21 cellular contexts compared by ENCODE assay signal in genomic region chr15:63283126-63283525, GRCh38. TPM values are rescaled to one million over a fixed set of nuclear protein-coding genes. Genes with fewer than 3 reads are reported as not detected.
DNase-seq lines count a peak whose midpoint lies in the region; ATAC-seq, FAIRE-seq and TF ChIP-seq lines count a peak whose summit lies in the region.
"Had no signal": no experiment of that assay in that cellular context is flagged by ENCODE, and none has a peak within 500 bp of the region (broad histone marks: within the 10 kb centered on the region; RNA-seq: fewer than 3 reads in every experiment).

No MANE protein-coding gene starts in this region.

- no peak for FAIRE-seq in GM12892 (lab: Jason Lieb, UNC)
- FAIRE-seq: A204.1 had no signal

- H3K4me3 ChIP-seq in right atrium auricular region (no peak overlapping the region), right lobe of liver (no peak overlapping the region)
- H3K4me3 ChIP-seq: HAP-1 had no signal

- 54 to 87% (median 71%) methylated on average over 9 of the region's 9 CpGs for WGBS in adipose tissue, 3 donors
- WGBS in right lobe of liver (ENCODE audit: insufficient coverage, low coverage, low lambda C conversion rate, missing lambda C conversion rate) = 71% methylated on average over 8 of the region's 9 CpGs

- H3K27ac ChIP-seq in right atrium auricular region = no peak overlapping the region
- peak overlapping the region; percentile 66 for H3K27ac ChIP-seq in adipose tissue (ENCODE audit: low read depth, low read length)
- no peak overlapping the region for H3K27ac ChIP-seq in right lobe of liver

- peaks cover 0 to 4% of the 10 kb centered on the region in 2 donors for H3K4me1 ChIP-seq in right atrium auricular region
- H3K4me1 ChIP-seq in right lobe of liver = peaks cover 0 to 4% (median 0%) of the 10 kb centered on the region in 4 donors
- H3K4me1 ChIP-seq: BE2C, HAP-1 had no signal

- TF ChIP-seq POLR2A in right lobe of liver (IDR thresholded peaks at IDR 0.05) = no peak
- no peak for TF ChIP-seq POLR2A in GM12892 (IDR thresholded peaks at IDR 0.05; ENCODE audit: low read depth, low read length)

- peak; percentile 86 for DNase-seq in Right ventricle myocardium inferior (ENCODE audit: missing footprints)
- no peak for DNase-seq in right atrium auricular region (ENCODE audit: low spot score)
- peak; percentile 32 to 66 (median 55) for DNase-seq in right lobe of liver
- no peak for DNase-seq in GM12892 (ENCODE audit: insufficient read length)
- DNase-seq: activated CD4-positive, alpha-beta T cell treated with anti-CD3 and anti-CD28 coated beads, Interleukin-2, amount 50 U/mL, for 4 hours; activated CD8-positive, alpha-beta memory T cell treated with anti-CD3 and anti-CD28 coated beads, Interleukin-2, amount 50 U/mL, for 4 hours; BE2C; foreskin fibroblast; immature natural killer cell; KG1; NCI-H1048; NCI-H187 treated with DMSO at 0.1 percent for 48 hours; NCI-H226; stimulated activated CD4-positive, alpha-beta T cell treated with anti-CD3 and anti-CD28 coated beads, Interleukin-4, amount 100 ng/mL, for 24 hours; stimulated activated naive CD8-positive, alpha-beta T cell treated with anti-CD3 and anti-CD28 coated beads, Interleukin-15, Interleukin-2, amounts not matched to agents 100 U/mL and 50 U/mL, for 24 hours had no signal

- intact Hi-C loops in Right ventricle myocardium inferior (cut with DNase I) = no loop called here
- intact Hi-C loops in right lobe of liver (cut with DNase I) = no loop called here

- no peak for TF ChIP-seq CTCF in right atrium auricular region (IDR thresholded peaks at IDR 0.05)
- TF ChIP-seq CTCF in right lobe of liver (IDR thresholded peaks at IDR 0.05) = no peak

- H3K9me3 ChIP-seq in right atrium auricular region (no peaks in the 10 kb centered on the region), right lobe of liver (no peaks in the 10 kb centered on the region)
- H3K9me3 ChIP-seq: BE2C, HAP-1 had no signal

- H3K27me3 ChIP-seq in right atrium auricular region (no peaks in the 10 kb centered on the region), right lobe of liver (no peaks in the 10 kb centered on the region)
- H3K27me3 ChIP-seq: BE2C had no signal

- H3K36me3 ChIP-seq in right atrium auricular region (peaks cover 5% of the 10 kb centered on the region), right lobe of liver (no peaks in the 10 kb centered on the region)
- H3K36me3 ChIP-seq: BE2C had no signal

- ATAC-seq in Right ventricle myocardium inferior (no peak), right lobe of liver (peak; percentile 41 to 68 (median 51)), GM21423 (IDR thresholded peaks at IDR 0.05; ENCODE audit: unreplicated experiment) (no peak), GM19324 (IDR thresholded peaks at IDR 0.05; ENCODE audit: low FRiP score, unreplicated experiment) (no peak), GM18517 (IDR thresholded peaks at IDR 0.05; ENCODE audit: unreplicated experiment) (no peak)
- ATAC-seq: stimulated activated naive CD8-positive, alpha-beta T cell treated with anti-CD3 and anti-CD28 coated beads, Interleukin-15, Interleukin-2, amounts not matched to agents 100 U/mL and 50 U/mL, for 24 hours had no signal

RNA-seq across cellular contexts. Expression of gene APH1B, which starts 5.7 kb away (rescaled TPM):
- total RNA-seq in Right ventricle myocardium inferior (6.2 TPM), right atrium auricular region (1 to 10 TPM; 4.8 to 6.9 TPM), right lobe of liver (1 to 10 TPM; 2.2 to 7.4 (median 4.7) TPM)
- polyA plus RNA-seq in adipose tissue = 1 to 10 TPM; 2.6 to 7.9 (median 7.4) TPM
- polyA plus RNA-seq in GM12892 (2012; ENCODE audit: missing spikeins) = 10.3 TPM

Comparison
In these comparisons a context has a peak if more than half of its experiments do, and no peak if none do; other contexts are left out.
1. DNase-seq: peak in Right ventricle myocardium inferior (single experiment) and right lobe of liver (3 of 3); none in right atrium auricular region (single experiment) and GM12892 (single experiment).
2. ATAC-seq: peak in right lobe of liver (4 of 4); none in Right ventricle myocardium inferior (single experiment), GM21423 (single experiment), GM19324 (single experiment) and GM18517 (single experiment).